In genomic region chr2:101983928-101984327, GRCh38 we compare ENCODE assay signal across 8 cellular contexts. TPM values are rescaled to one million over a fixed set of nuclear protein-coding genes. Genes with fewer than 3 reads are reported as not detected.
DNase-seq lines count a peak whose midpoint lies in the region; ATAC-seq and TF ChIP-seq lines count a peak whose summit lies in the region.
"Had no signal": no experiment of that assay in that cellular context is flagged by ENCODE, and none has a peak within 500 bp of the region (broad histone marks: within the 10 kb centered on the region; RNA-seq: fewer than 3 reads in every experiment).

No MANE protein-coding gene starts in this region.

- no peaks in the 10 kb centered on the region for H3K9me2 ChIP-seq in GM23248 (ENCODE audit: insufficient read depth)

- H3K9me3 ChIP-seq in GM23248 (ENCODE audit: low read depth) (no peaks in the 10 kb centered on the region), stomach (no peaks in the 10 kb centered on the region)
- no peaks in the 10 kb centered on the region for H3K9me3 ChIP-seq in CD8-positive, alpha-beta memory T cell (ENCODE audit: low read length)

- H3K27ac ChIP-seq in GM23248 (no peak overlapping the region), stomach (peak overlapping the region in 1 of 5 donors; percentile 61)
- no peak overlapping the region for H3K27ac ChIP-seq in CD8-positive, alpha-beta memory T cell (ENCODE audit: low read depth, low read length)

- no peaks in the 10 kb centered on the region for H3K27me3 ChIP-seq in GM23248 (replicated peaks; ENCODE audit: insufficient read depth)
- H3K27me3 ChIP-seq in stomach, result no peaks in the 10 kb centered on the region
- no peaks in the 10 kb centered on the region for H3K27me3 ChIP-seq in CD8-positive, alpha-beta memory T cell (ENCODE audit: insufficient read depth, low read length, poor library complexity, severe bottlenecking)

- POLR2A ChIA-PET in CD8-positive, alpha-beta memory T cell (lab: Charles Lee), result no interaction called here

- H3K9ac ChIP-seq in GM23248, result no peak overlapping the region

- DNase-seq in GM23248 (peak; percentile 51), RKO (ENCODE audit: low spot score) (peak; percentile 16), fibroblast of villous mesenchyme (ENCODE audit: low read depth) (peak; percentile 32), stomach (no peak), GM20000 (ENCODE audit: low spot score) (no peak)
- DNase-seq in CD8-positive, alpha-beta memory T cell, result no peak
- DNase-seq: NCI-H187 treated with DMSO at 0.1 percent for 48 hours had no signal

- TF ChIP-seq CTCF in fibroblast of villous mesenchyme (IDR thresholded peaks at IDR 0.05; ENCODE audit: insufficient read depth, low read depth, low read length) (peak; percentile 60), stomach (IDR thresholded peaks at IDR 0.05) (peak in 5 of 7 experiments; percentile 14 to 41 (median 27)), GM20000 (IDR thresholded peaks at IDR 0.05; ENCODE audit: extremely low read depth, missing control alignments) (no peak)

- H3F3A ChIP-seq in GM23248 (ENCODE audit: insufficient read depth), result no peaks in the 10 kb centered on the region

- no peaks in the 10 kb centered on the region for H3K79me2 ChIP-seq in GM23248 (ENCODE audit: insufficient read depth)

- H3K4me1 Mint-ChIP-seq in CD8-positive, alpha-beta memory T cell, result peaks cover 22 to 41% (median 32%) of the 10 kb centered on the region in 3 donors

- H3K4me1 ChIP-seq in GM23248 (ENCODE audit: insufficient read depth) (no peaks in the 10 kb centered on the region), stomach (peaks cover 0 to 55% (median 16%) of the 10 kb centered on the region in 4 donors)
- no peaks in the 10 kb centered on the region for H3K4me1 ChIP-seq in CD8-positive, alpha-beta memory T cell (ENCODE audit: insufficient read depth, low read length)

- H4K20me1 ChIP-seq in GM23248 (ENCODE audit: insufficient read depth), result no peaks in the 10 kb centered on the region

- no peak for ATAC-seq in GM21360 (IDR thresholded peaks at IDR 0.05; ENCODE audit: unreplicated experiment)

- peaks cover 5 to 16% of the 10 kb centered on the region in 2 donors for H3K27me3 Mint-ChIP-seq in CD8-positive, alpha-beta memory T cell

- no peak for TF ChIP-seq POLR2A in stomach (IDR thresholded peaks at IDR 0.05)

- no peaks in the 10 kb centered on the region for H3K9me3 Mint-ChIP-seq in CD8-positive, alpha-beta memory T cell

- in situ Hi-C loops in GM23248 (cut with MboI), result no loop called here

- H3K4me3 ChIP-seq in GM23248, result no peak overlapping the region
- no peak overlapping the region for H3K4me3 ChIP-seq in fibroblast of villous mesenchyme (ENCODE audit: low read depth, low read length)
- H3K4me3 ChIP-seq in stomach, result no peak overlapping the region
- no peak overlapping the region for H3K4me3 ChIP-seq in CD8-positive, alpha-beta memory T cell (ENCODE audit: low read length)

- no peak overlapping the region for H3K27ac Mint-ChIP-seq in CD8-positive, alpha-beta memory T cell

- no peak overlapping the region for H3K4me3 Mint-ChIP-seq in CD8-positive, alpha-beta memory T cell

- peaks cover 0 to 3% (median 0%) of the 10 kb centered on the region in 3 donors for H3K36me3 Mint-ChIP-seq in CD8-positive, alpha-beta memory T cell

- H3K36me3 ChIP-seq in GM23248 (ENCODE audit: low read depth) (no peaks in the 10 kb centered on the region), stomach (no peaks in the 10 kb centered on the region)
- H3K36me3 ChIP-seq in CD8-positive, alpha-beta memory T cell (ENCODE audit: insufficient read depth, low read length), result no peaks in the 10 kb centered on the region

- no peak overlapping the region for H2AFZ ChIP-seq in GM23248

- WGBS in GM23248 (ENCODE audit: low coverage in 1 of 2, low lambda C conversion rate in 2 of 2, missing lambda C conversion rate in 2 of 2), 2 experiments, result 25 to 47% methylated on average over 2 of the region's 2 CpGs
- WGBS in stomach, 5 donors, result 32 to 68% (median 48%) methylated on average over 2 of the region's 2 CpGs

- peak overlapping the region; percentile 9 for H3K4me2 ChIP-seq in GM23248 (ENCODE audit: unreplicated experiment)

- CTCF ChIA-PET in CD8-positive, alpha-beta memory T cell (lab: Charles Lee), result no interaction called here

- no peak for TF ChIP-seq EP300 in stomach (IDR thresholded peaks at IDR 0.05)

- intact Hi-C loops in stomach (cut with DNase I; ENCODE audit: low total_unique reads), result no loop called here

RNA-seq across cellular contexts. Expression of gene IL1R2, which starts 7.8 kb away (rescaled TPM):
- 0.22 TPM in 1 of 2 replicates, not detected in the other for total RNA-seq in GM23248 (2014; rRNA removed; shearing (Covaris generic))
- 0.85 and 1.2 TPM in 2 replicates for polyA plus RNA-seq in GM23248 (2016; fragmentation: Nextera tagmentation; extraction: Ambion mirVana)
- total RNA-seq in fibroblast of villous mesenchyme, result 0.32 TPM in 1 of 2 replicates, not detected in the other
- total RNA-seq in stomach, result 10 to 100 TPM in 4 of 5 donors, 1 to 10 TPM in 1; 2.3 to 99.6 (median 30.7) TPM
- polyA plus RNA-seq in stomach, result 100 to 1,000 TPM in 1 of 3 donors, 10 to 100 TPM in 2; 11.9 to 111 (median 18.9) TPM
- total RNA-seq in CD8-positive, alpha-beta memory T cell, result 1 to 10 TPM in 1 of 2 experiments, under 1 TPM in 1; 0.85 to 1.4 TPM
- not detected for polyA plus RNA-seq in CD8-positive, alpha-beta memory T cell

Comparison
In these comparisons a context has a peak if more than half of its experiments do, and no peak if none do; other contexts are left out.
1. DNase-seq: peak in GM23248 (single experiment), RKO (single experiment) and fibroblast of villous mesenchyme (single experiment); none in stomach (single experiment), GM20000 (single experiment) and CD8-positive, alpha-beta memory T cell (0 of 5).